ENCODE assay signal across 35 cellular contexts in the genomic region with DNA sequence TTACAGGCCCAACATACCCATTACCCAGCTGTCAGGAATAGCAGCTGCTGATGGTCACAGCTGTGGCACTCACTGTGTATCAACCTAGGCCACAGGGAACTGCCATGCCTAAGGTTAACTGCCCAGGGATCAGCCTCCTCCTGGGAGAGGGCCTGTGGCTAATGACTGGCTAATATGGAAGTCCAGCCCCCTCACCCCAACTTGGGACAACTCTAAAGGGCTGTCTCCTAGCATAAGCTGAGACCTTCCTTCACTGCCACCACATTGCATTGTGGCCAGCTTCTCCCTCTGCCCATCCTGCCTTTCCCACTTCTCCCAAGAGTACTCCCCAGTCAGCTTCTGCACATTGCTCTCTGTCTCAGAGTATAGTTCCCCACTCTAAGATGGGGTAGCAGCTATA.
DNase-seq lines count a peak whose midpoint lies in the region; ATAC-seq and TF ChIP-seq lines count a peak whose summit lies in the region.
"Had no signal": no experiment of that assay in that cellular context is flagged by ENCODE, and none has a peak within 500 bp of the region (broad histone marks: within the 10 kb centered on the region; RNA-seq: fewer than 3 reads in every experiment).

No MANE protein-coding gene starts in this region.

- no peaks in the 10 kb centered on the region for H3K4me1 ChIP-seq in esophagus muscularis mucosa
- H3K4me1 ChIP-seq in vagina = no peaks in the 10 kb centered on the region
- no peaks in the 10 kb centered on the region for H3K4me1 ChIP-seq in mucosa of descending colon (ENCODE audit: low read depth)
- H3K4me1 ChIP-seq: A549; BE2C; BLaER1; BLaER1 treated with 17β-estradiol and CSF1 and Interleukin-3, amounts not matched to agents 10 nM and 100 nM; Caco-2 had no signal

- H3K9me3 Mint-ChIP-seq in osteocyte (ENCODE audit: unreplicated experiment) = peaks cover 4% of the 10 kb centered on the region
- H3K9me3 Mint-ChIP-seq: CD4-positive, alpha-beta T cell had no signal

- no peaks in the 10 kb centered on the region for H3K4me1 Mint-ChIP-seq in osteocyte (ENCODE audit: unreplicated experiment)
- H3K4me1 Mint-ChIP-seq: B cell; CD14-positive monocyte; CD4-positive, alpha-beta memory T cell; CD4-positive, CD25-positive, alpha-beta regulatory T cell; CD8-positive, alpha-beta memory T cell had no signal

- H3K36me3 Mint-ChIP-seq in osteocyte (ENCODE audit: unreplicated experiment) = no peaks in the 10 kb centered on the region
- H3K36me3 Mint-ChIP-seq: CD14-positive monocyte; CD4-positive, alpha-beta memory T cell; CD4-positive, CD25-positive, alpha-beta regulatory T cell; CD8-positive, alpha-beta memory T cell; CD8-positive, alpha-beta T cell had no signal

- H3K9me3 ChIP-seq in esophagus muscularis mucosa (peaks cover 0 to 5% (median 0%) of the 10 kb centered on the region in 4 donors), vagina (no peaks in the 10 kb centered on the region), mucosa of descending colon (no peaks in the 10 kb centered on the region)
- H3K9me3 ChIP-seq: A549, BE2C, Caco-2 had no signal

- no peak for TF ChIP-seq EP300 in esophagus muscularis mucosa (IDR thresholded peaks at IDR 0.05)

- no peaks in the 10 kb centered on the region for H3K27me3 ChIP-seq in esophagus muscularis mucosa
- no peaks in the 10 kb centered on the region for H3K27me3 ChIP-seq in vagina
- H3K27me3 ChIP-seq: BE2C; BLaER1; BLaER1 treated with 17β-estradiol and CSF1 and Interleukin-3, amounts not matched to agents 10 nM and 100 nM had no signal

- TF ChIP-seq POLR2A in esophagus muscularis mucosa (IDR thresholded peaks at IDR 0.05; ENCODE audit: low read depth) (no peak), vagina (IDR thresholded peaks at IDR 0.05) (no peak)

- no peak overlapping the region for H3K4me3 ChIP-seq in esophagus muscularis mucosa
- no peak overlapping the region for H3K4me3 ChIP-seq in vagina
- H3K4me3 ChIP-seq in mucosa of descending colon = no peak overlapping the region
- H3K4me3 ChIP-seq: A549; BLaER1; BLaER1 treated with 17β-estradiol and CSF1 and Interleukin-3, amounts not matched to agents 10 nM and 100 nM had no signal

- no peak overlapping the region for H3K27ac Mint-ChIP-seq in osteocyte (ENCODE audit: unreplicated experiment)
- H3K27ac Mint-ChIP-seq: B cell; CD14-positive monocyte; CD4-positive, alpha-beta memory T cell; CD4-positive, alpha-beta T cell; CD8-positive, alpha-beta T cell had no signal

- DNase-seq in esophagus muscularis mucosa (ENCODE audit: extremely low spot score) (peak; percentile 89), islet precursor cell (peak; percentile 35), osteocyte (ENCODE audit: extremely low spot score, unreplicated experiment) (peak; percentile 44), vagina (ENCODE audit: extremely low spot score in 2 of 2) (peak; percentile 58 to 64), mucosa of descending colon (no peak), retina (no peak), NCI-H146 (lab: John Stamatoyannopoulos, UW) (no peak)
- DNase-seq in stimulated activated naive CD4-positive, alpha-beta T cell treated with Interleukin-2 at 50 U/mL for 16 hours (lab: John Stamatoyannopoulos, UW) = no peak
- DNase-seq: 8988T; ACHN; AML-193; BE2C; C1 segment of cervical spinal cord; Caco-2; Calu3; CD4-positive, alpha-beta memory T cell; CD4-positive, alpha-beta T cell; CD4-positive, CD25-positive, alpha-beta regulatory T cell; CD8-positive, alpha-beta memory T cell; CD8-positive, alpha-beta T cell; COR-L47; DMS 273 treated with DMSO at 0.1 percent for 48 hours; DMS153; DMS53; DMS79; DMS79 treated with DMSO at 0.1 percent for 48 hours; DND-41; EL had no signal

- no peaks in the 10 kb centered on the region for H3K36me3 ChIP-seq in esophagus muscularis mucosa
- no peaks in the 10 kb centered on the region for H3K36me3 ChIP-seq in vagina
- no peaks in the 10 kb centered on the region for H3K36me3 ChIP-seq in mucosa of descending colon (ENCODE audit: low read depth)
- H3K36me3 ChIP-seq: BE2C; BLaER1; BLaER1 treated with 17β-estradiol and CSF1 and Interleukin-3, amounts not matched to agents 10 nM and 100 nM had no signal

- H3K27me3 Mint-ChIP-seq in osteocyte (ENCODE audit: unreplicated experiment) = no peaks in the 10 kb centered on the region
- H3K27me3 Mint-ChIP-seq: CD4-positive, CD25-positive, alpha-beta regulatory T cell had no signal

- intact Hi-C loops in esophagus muscularis mucosa (cut with DNase I) (no loop called here), vagina (cut with DNase I) (no loop called here), mucosa of descending colon (cut with DNase I, micrococcal nuclease) (no loop called here)

- no peak for TF ChIP-seq CTCF in esophagus muscularis mucosa (IDR thresholded peaks at IDR 0.05)
- TF ChIP-seq CTCF in osteocyte (IDR thresholded peaks at IDR 0.05) = no peak
- no peak for TF ChIP-seq CTCF in vagina (IDR thresholded peaks at IDR 0.05)
- no peak for TF ChIP-seq CTCF in mucosa of descending colon (IDR thresholded peaks at IDR 0.05)

- H3K27ac ChIP-seq in esophagus muscularis mucosa (replicated peaks in 1 of 4) = no peak overlapping the region
- no peak overlapping the region for H3K27ac ChIP-seq in vagina
- H3K27ac ChIP-seq: 22Rv1; A549; BLaER1; BLaER1 treated with 17β-estradiol and CSF1 and Interleukin-3, amounts not matched to agents 10 nM and 100 nM; C4-2B had no signal

- no peak for ATAC-seq in mucosa of descending colon
- ATAC-seq: A549; CD8-positive, alpha-beta T cell had no signal

- no peak overlapping the region for H3K4me3 Mint-ChIP-seq in osteocyte (ENCODE audit: unreplicated experiment)
- H3K4me3 Mint-ChIP-seq: B cell; CD14-positive monocyte; CD4-positive, alpha-beta memory T cell; CD4-positive, alpha-beta T cell; CD4-positive, CD25-positive, alpha-beta regulatory T cell; CD8-positive, alpha-beta memory T cell; CD8-positive, alpha-beta T cell had no signal

Comparison
In these comparisons a context has a peak if more than half of its experiments do, and no peak if none do; other contexts are left out.
1. DNase-seq: peak in esophagus muscularis mucosa (single experiment), islet precursor cell (single experiment), osteocyte (single experiment) and vagina (2 of 2); none in mucosa of descending colon (0 of 3), retina (single experiment), NCI-H146 (single experiment) and stimulated activated naive CD4-positive, alpha-beta T cell treated with Interleukin-2 at 50 U/mL for 16 hours (single experiment).